Comparison of ENCODE assay signal across 18 cellular contexts in genomic region chr2:188314314-188315054, GRCh38. TPM values are rescaled to one million over a fixed set of nuclear protein-coding genes. Genes with fewer than 3 reads are reported as not detected.
DNase-seq lines count a peak whose midpoint lies in the region; ATAC-seq, FAIRE-seq and TF ChIP-seq lines count a peak whose summit lies in the region.
"Had no signal": no experiment of that assay in that cellular context is flagged by ENCODE, and none has a peak within 500 bp of the region (broad histone marks: within the 10 kb centered on the region; RNA-seq: fewer than 3 reads in every experiment).

No MANE protein-coding gene starts in this region.

- CTCF ChIA-PET in A673 (lab: Charles Lee) = no interaction called here

- ATAC-seq in GM21447 (IDR thresholded peaks at IDR 0.05; ENCODE audit: unreplicated experiment) (no peak), GM18498 (IDR thresholded peaks at IDR 0.05; ENCODE audit: unreplicated experiment) (no peak)
- ATAC-seq: natural killer cell treated with Interleukin-12 subunit alpha and Interleukin-12 subunit beta and Interleukin-15 and Interleukin-18, amount 100 ng/mL, for 72 hours had no signal

- H3K27ac Mint-ChIP-seq in brain = peak overlapping the region in 3 of 5 experiments; percentile 13 to 76 (median 76)
- H3K27ac Mint-ChIP-seq: activated B cell treated with CpG ODN at 0.5 μM for 24 hours; natural killer cell treated with Interleukin-12 subunit alpha and Interleukin-12 subunit beta and Interleukin-15 and Interleukin-18, amount 100 ng/mL, for 72 hours had no signal

- H3K27me3 Mint-ChIP-seq in brain = no peaks in the 10 kb centered on the region
- H3K27me3 Mint-ChIP-seq: activated B cell treated with CpG ODN at 0.5 μM for 24 hours; natural killer cell treated with Interleukin-12 subunit alpha and Interleukin-12 subunit beta and Interleukin-15 and Interleukin-18, amount 100 ng/mL, for 72 hours had no signal

- no peaks in the 10 kb centered on the region for H3K36me3 ChIP-seq in A673 (ENCODE audit: insufficient read depth, low read length, poor library complexity, severe bottlenecking)

- no peak overlapping the region for H3K4me3 Mint-ChIP-seq in brain
- H3K4me3 Mint-ChIP-seq: activated B cell treated with CpG ODN at 0.5 μM for 24 hours; natural killer cell treated with Interleukin-12 subunit alpha and Interleukin-12 subunit beta and Interleukin-15 and Interleukin-18, amount 100 ng/mL, for 72 hours had no signal

- H3K27me3 ChIP-seq in A673 (replicated peaks; ENCODE audit: insufficient read depth, low read depth, low read length, poor library complexity) = no peaks in the 10 kb centered on the region

- DNase-seq in HTR-8/SVneo (ENCODE audit: insufficient read length, low spot score) (no peak), lung microvascular endothelial cell (ENCODE audit: low read depth in 2 of 2) (peak; percentile 55 to 67), DMS79 treated with DMSO at 0.1 percent for 48 hours (lab: John Stamatoyannopoulos, UW) (no peak), A673 (ENCODE audit: low spot score) (no peak)
- DNase-seq: activated B cell treated with CpG ODN at 0.5 μM for 24 hours; activated naive CD4-positive, alpha-beta T cell; DND-41; effector CD4-positive, alpha-beta T cell; NCI-H748 treated with DMSO at 0.1 percent for 48 hours; RPMI8226; stimulated activated CD4-positive, alpha-beta T cell treated with anti-CD3 and anti-CD28 coated beads, Interleukin-2, amount 100 ng/mL, for 24 hours; substantia nigra; T-helper 1 cell had no signal

- H3K36me3 Mint-ChIP-seq in brain = peaks cover 45% of the 10 kb centered on the region
- H3K36me3 Mint-ChIP-seq: natural killer cell treated with Interleukin-12 subunit alpha and Interleukin-12 subunit beta and Interleukin-15 and Interleukin-18, amount 100 ng/mL, for 72 hours had no signal

- no peak for TF ChIP-seq CTCF in brain (conservative IDR thresholded peaks at IDR 0.05)
- TF ChIP-seq CTCF in A673 (conservative IDR thresholded peaks at IDR 0.05; ENCODE audit: low read depth, low read length) = no peak

- no TSS peak for BruUV-seq in A673 (replicated peaks; lab: Mats Ljungman, UMichigan)

- intact Hi-C loops in A673 (cut with micrococcal nuclease; ENCODE audit: unreplicated experiment) = no loop called here

- peaks cover 25 to 29% (median 27%) of the 10 kb centered on the region in 5 experiments for H3K9me3 Mint-ChIP-seq in brain

- H3K4me1 ChIP-seq in A673 (ENCODE audit: insufficient read depth, low read length, poor library complexity, severe bottlenecking) = peaks cover 17% of the 10 kb centered on the region

- no peaks in the 10 kb centered on the region for H3K9me3 ChIP-seq in A673 (ENCODE audit: low read depth, low read length, poor library complexity, severe bottlenecking)

- FAIRE-seq in HTR-8/SVneo (lab: Jason Lieb, UNC) = peak; percentile 33

- H3K4me3 ChIP-seq in A673 (ENCODE audit: low read depth, low read length, poor library complexity, severe bottlenecking) = no peak overlapping the region

- H3K27ac ChIP-seq in A673 (ENCODE audit: low read depth, low read length, poor library complexity, severe bottlenecking) = no peak overlapping the region
- H3K27ac ChIP-seq: C4-2B had no signal

- POLR2A ChIA-PET in A673 (lab: Charles Lee; ENCODE audit: low non-redundant PET) = no interaction called here

- peaks cover 9% of the 10 kb centered on the region for H3K4me1 Mint-ChIP-seq in brain
- H3K4me1 Mint-ChIP-seq: activated B cell treated with CpG ODN at 0.5 μM for 24 hours had no signal

RNA-seq across cellular contexts. Expression of gene GULP1, which starts 22.8 kb away (rescaled TPM):
- polyA plus RNA-seq in brain (ENCODE audit: insufficient read depth, low read depth, low replicate concordance) = 0.73 TPM
- 2.4 and 4.4 TPM in 2 replicates for total RNA-seq in lung microvascular endothelial cell
- 7.2 and 9.5 TPM in 2 replicates for total RNA-seq in A673 (2021)
- total RNA-seq: activated B cell treated with CpG ODN at 0.5 μM for 24 hours; natural killer cell treated with Interleukin-12 subunit alpha and Interleukin-12 subunit beta and Interleukin-15 and Interleukin-18, amount 100 ng/mL, for 72 hours had no signal

Comparison
In these comparisons a context has a peak if more than half of its experiments do, and no peak if none do; other contexts are left out.
1. DNase-seq: peak in lung microvascular endothelial cell (2 of 2); none in HTR-8/SVneo (single experiment), DMS79 treated with DMSO at 0.1 percent for 48 hours (single experiment) and A673 (single experiment).